13 cellular contexts compared by ENCODE assay signal in the genomic region with DNA sequence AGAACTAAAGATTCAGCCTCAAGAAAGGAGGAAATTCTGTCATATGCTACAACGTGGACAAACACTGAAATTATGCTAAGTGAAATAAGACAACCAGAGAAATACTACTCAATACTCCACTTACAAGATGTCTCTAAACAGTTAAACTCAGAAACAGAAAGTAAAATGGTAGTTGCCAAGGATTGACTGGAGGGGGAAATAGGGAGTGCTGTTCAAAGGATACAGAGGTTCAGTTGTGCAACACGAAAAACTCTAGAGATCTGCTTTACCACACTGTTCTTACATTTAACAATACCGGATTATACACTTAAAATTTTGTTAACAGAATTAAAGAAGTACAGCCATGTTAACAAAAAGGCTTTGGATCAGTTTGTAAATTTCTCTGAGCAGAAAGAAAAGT. TPM values are rescaled to one million over a fixed set of nuclear protein-coding genes. Genes with fewer than 3 reads are reported as not detected.
DNase-seq lines count a peak whose midpoint lies in the region; ATAC-seq, FAIRE-seq and TF ChIP-seq lines count a peak whose summit lies in the region.
"Had no signal": no experiment of that assay in that cellular context is flagged by ENCODE, and none has a peak within 500 bp of the region (broad histone marks: within the 10 kb centered on the region; RNA-seq: fewer than 3 reads in every experiment).

No MANE protein-coding gene starts in this region.

- ATAC-seq in left cardiac atrium (peak; percentile 57 to 85), heart left ventricle (no peak), SK-N-SH treated with all-trans-retinoic acid at 6 μM for 48 hours (peak; percentile 58; the same call in 2 of the 3 replicates), aorta (ENCODE audit: low FRiP score) (peak; percentile 57), HG02610 (IDR thresholded peaks at IDR 0.05; ENCODE audit: unreplicated experiment) (no peak), GM21367 (IDR thresholded peaks at IDR 0.05; ENCODE audit: unreplicated experiment) (no peak)

- H3K9me3 ChIP-seq in heart left ventricle (no peaks in the 10 kb centered on the region), aorta (ENCODE audit: control insufficient read depth, low read length) (no peaks in the 10 kb centered on the region)

- DNase-seq in left cardiac atrium (no peak), heart left ventricle (no peak), aorta (no peak), C1 segment of cervical spinal cord (lab: John Stamatoyannopoulos, UW) (no peak)
- DNase-seq: activated CD4-positive, alpha-beta T cell treated with anti-CD3 and anti-CD28 coated beads for 48 hours; NCI-H1092 treated with DMSO at 0.1 percent for 48 hours had no signal

- FAIRE-seq in islet of Langerhans (lab: Jason Lieb, UNC) = peak; percentile 70

- H3K36me3 ChIP-seq in heart left ventricle (no peaks in the 10 kb centered on the region), aorta (ENCODE audit: control insufficient read depth in 1 of 2, insufficient read depth in 2 of 2, low read length in 1 of 2) (no peaks in the 10 kb centered on the region)
- H3K36me3 ChIP-seq: BLaER1 had no signal

- H3K27me3 ChIP-seq in heart left ventricle (no peaks in the 10 kb centered on the region), aorta (ENCODE audit: control insufficient read depth in 1 of 2, insufficient read depth in 2 of 2, low read length in 1 of 2) (no peaks in the 10 kb centered on the region)
- H3K27me3 ChIP-seq: BLaER1 had no signal

- TF ChIP-seq CTCF in heart left ventricle (IDR thresholded peaks at IDR 0.05) = no peak

- intact Hi-C loops in left cardiac atrium (cut with DNase I) (no loop called here), heart left ventricle (cut with DNase I) (no loop called here), aorta (cut with DNase I) (no loop called here)

- peak overlapping the region in 1 of 12 donors; percentile 13 for H3K4me3 ChIP-seq in heart left ventricle
- H3K4me3 ChIP-seq in aorta (ENCODE audit: low read length in 2 of 2) = no peak overlapping the region
- H3K4me3 ChIP-seq: BLaER1, lung had no signal

- H3K27ac ChIP-seq in heart left ventricle (no peak overlapping the region), aorta (ENCODE audit: low read depth in 1 of 2, low read length in 2 of 2) (no peak overlapping the region)
- H3K27ac ChIP-seq: BLaER1, epithelial cell of prostate had no signal

- WGBS in heart left ventricle, 4 donors = 36 to 49% (median 43%) methylated on average over 3 of the region's 3 CpGs
- 32 to 37% methylated on average over 3 of the region's 3 CpGs for WGBS in aorta, 2 donors

- no peaks in the 10 kb centered on the region for H3K4me1 ChIP-seq in heart left ventricle
- H3K4me1 ChIP-seq in aorta (ENCODE audit: control insufficient read depth in 1 of 2, insufficient read depth in 2 of 2, low read length in 2 of 2) = no peaks in the 10 kb centered on the region
- H3K4me1 ChIP-seq: BLaER1 had no signal

- no peak for TF ChIP-seq POLR2A in heart left ventricle (IDR thresholded peaks at IDR 0.05)

TF ChIP-seq in SK-N-SH treated with all-trans-retinoic acid at 6 μM for 48 hours, 23 proteins besides CTCF, POLR2A, EP300 and RAD21:
- TF ChIP-seq TCF4 (CRISPR knock-in tag; IDR thresholded peaks at IDR 0.05; ENCODE audit: borderline replicate concordance) (no peak), ZNF565 (CRISPR knock-in tag; conservative IDR thresholded peaks at IDR 0.05; ENCODE audit: low read depth) (no peak)
- TF ChIP-seq, protein P1, sequence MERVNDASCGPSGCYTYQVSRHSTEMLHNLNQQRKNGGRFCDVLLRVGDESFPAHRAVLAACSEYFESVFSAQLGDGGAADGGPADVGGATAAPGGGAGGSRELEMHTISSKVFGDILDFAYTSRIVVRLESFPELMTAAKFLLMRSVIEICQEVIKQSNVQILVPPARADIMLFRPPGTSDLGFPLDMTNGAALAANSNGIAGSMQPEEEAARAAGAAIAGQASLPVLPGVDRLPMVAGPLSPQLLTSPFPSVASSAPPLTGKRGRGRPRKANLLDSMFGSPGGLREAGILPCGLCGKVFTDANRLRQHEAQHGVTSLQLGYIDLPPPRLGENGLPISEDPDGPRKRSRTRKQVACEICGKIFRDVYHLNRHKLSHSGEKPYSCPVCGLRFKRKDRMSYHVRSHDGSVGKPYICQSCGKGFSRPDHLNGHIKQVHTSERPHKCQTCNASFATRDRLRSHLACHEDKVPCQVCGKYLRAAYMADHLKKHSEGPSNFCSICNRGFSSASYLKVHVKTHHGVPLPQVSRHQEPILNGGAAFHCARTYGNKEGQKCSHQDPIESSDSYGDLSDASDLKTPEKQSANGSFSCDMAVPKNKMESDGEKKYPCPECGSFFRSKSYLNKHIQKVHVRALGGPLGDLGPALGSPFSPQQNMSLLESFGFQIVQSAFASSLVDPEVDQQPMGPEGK (CRISPR knock-in tag; IDR thresholded peaks at IDR 0.05; ENCODE audit: borderline replicate concordance) = no peak
TF ChIP-seq in SK-N-SH treated with all-trans-retinoic acid at 6 μM for 48 hours: peak in this region for 0.

RNA-seq across cellular contexts. Expression of a gene that starts 39.8 kb away (rescaled TPM):
- total RNA-seq in left cardiac atrium = under 1 TPM in 1 of 2 donors, not detected in 1; 0.26 TPM
- total RNA-seq in heart left ventricle = under 1 TPM in 3 of 9 donors, not detected in 6; 0.29 to 0.70 (median 0.69) TPM
- under 1 TPM in 1 of 2 donors, not detected in 1; 0.04 TPM for polyA plus RNA-seq in heart left ventricle
- total RNA-seq in aorta = under 1 TPM in 1 of 2 donors, not detected in 1; 0.65 TPM
- under 1 TPM; 0.36 to 0.75 TPM for polyA plus RNA-seq in aorta

RNA-seq across cellular contexts. Expression of a gene that starts 53.0 kb away (rescaled TPM):
- total RNA-seq in left cardiac atrium = 1 to 10 TPM; 3.6 to 4.0 TPM
- total RNA-seq in heart left ventricle = 10 to 100 TPM in 1 of 9 donors, 1 to 10 TPM in 8; 1.3 to 63.7 (median 2.9) TPM
- polyA plus RNA-seq in heart left ventricle = 1 to 10 TPM in 1 of 2 donors, under 1 TPM in 1; 0.75 to 1.7 TPM
- total RNA-seq in aorta = 1 to 10 TPM; 4.3 to 9.4 TPM
- polyA plus RNA-seq in aorta = 1 to 10 TPM; 1.5 to 2.9 TPM

RNA-seq across cellular contexts. Expression of a gene that starts 53.1 kb away (rescaled TPM):
- total RNA-seq in left cardiac atrium (1 to 10 TPM; 6.0 to 7.1 TPM), heart left ventricle (10 to 100 TPM in 2 of 9 donors, 1 to 10 TPM in 7; 5.3 to 10.9 (median 7.5) TPM), aorta (10 to 100 TPM in 1 of 2 donors, 1 to 10 TPM in 1; 6.9 to 13.5 TPM)
- polyA plus RNA-seq in heart left ventricle (10 to 100 TPM in 1 of 2 donors, 1 to 10 TPM in 1; 5.3 to 12.4 TPM), aorta (10 to 100 TPM in 1 of 2 donors, 1 to 10 TPM in 1; 9.2 to 11.9 TPM)

Comparison
In these comparisons a context has a peak if more than half of its experiments do, and no peak if none do; other contexts are left out.
1. ATAC-seq: peak in left cardiac atrium (2 of 2), SK-N-SH treated with all-trans-retinoic acid at 6 μM for 48 hours (single experiment) and aorta (single experiment); none in heart left ventricle (0 of 4), HG02610 (single experiment) and GM21367 (single experiment).